ENCODE assay signal across 3 cellular contexts in the genomic region with DNA sequence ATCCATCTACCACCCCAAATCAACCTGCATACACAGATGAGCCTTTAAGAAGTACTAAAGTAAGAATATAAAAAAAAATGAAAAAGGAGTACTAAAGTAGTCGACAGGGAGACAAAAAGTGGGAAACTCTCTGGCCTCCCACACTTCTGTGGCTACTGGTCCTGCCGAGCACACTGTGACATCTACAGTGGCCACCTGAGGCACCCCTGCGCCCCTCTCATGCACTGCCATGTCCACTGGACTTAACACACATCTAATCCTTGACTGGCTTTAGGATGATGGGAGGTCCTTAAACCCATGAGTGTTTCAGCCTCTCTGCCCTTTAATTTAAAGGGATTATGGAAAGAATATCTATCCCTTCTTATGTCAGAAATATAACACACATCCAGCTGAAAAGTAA.
TF ChIP-seq lines count a peak whose summit lies in the region.

No MANE protein-coding gene starts in this region.

TF ChIP-seq in GM23338, 12 proteins besides CTCF, POLR2A, EP300 and RAD21 (continued from another document and continues in another):
- TF ChIP-seq JUNB (IDR thresholded peaks at IDR 0.05; ENCODE audit: unreplicated experiment) (no peak), EZH2phosphoT487 (IDR thresholded peaks at IDR 0.05; ENCODE audit: unreplicated experiment) (no peak), EZH2 (IDR thresholded peaks at IDR 0.05; ENCODE audit: low read depth, unreplicated experiment) (no peak), POLR2AphosphoS5 (IDR thresholded peaks at IDR 0.05; ENCODE audit: low read depth) (no peak), ZNF114 (CRISPR knock-in tag; IDR thresholded peaks at IDR 0.05) (no peak), ZNF331 (CRISPR knock-in tag; IDR thresholded peaks at IDR 0.05; ENCODE audit: low read depth) (no peak), REST (IDR thresholded peaks at IDR 0.05; ENCODE audit: unreplicated experiment) (no peak)

TF ChIP-seq in K562, 482 proteins besides CTCF, POLR2A, EP300 and RAD21 (continued from another document):
- TF ChIP-seq PATZ1 (CRISPR knock-in tag; IDR thresholded peaks at IDR 0.05; ENCODE audit: borderline replicate concordance) (no peak), ZBTB1 (CRISPR knock-in tag; IDR thresholded peaks at IDR 0.05; ENCODE audit: borderline replicate concordance, low read depth) (no peak), POU5F1 (IDR thresholded peaks at IDR 0.05; ENCODE audit: borderline replicate concordance, low read depth, low read length, partially characterized antibody) (no peak), MTA2 (IDR thresholded peaks at IDR 0.05; ENCODE audit: low read depth) (no peak), ZNF212 (CRISPR knock-in tag; IDR thresholded peaks at IDR 0.05) (no peak), PTTG1 (tag; IDR thresholded peaks at IDR 0.05; ENCODE audit: low read depth) (no peak), GABPA (tag; conservative IDR thresholded peaks at IDR 0.05; ENCODE audit: low read depth) (no peak), SRSF1 (IDR thresholded peaks at IDR 0.05; ENCODE audit: low read depth, low read length) (no peak)

TF ChIP-seq in HepG2, 621 proteins besides CTCF, POLR2A, EP300 and RAD21:
- no peak for TF ChIP-seq ZBTB46 (CRISPR knock-in tag; IDR thresholded peaks at IDR 0.05; ENCODE audit: borderline replicate concordance)
- TF ChIP-seq, protein P1, sequence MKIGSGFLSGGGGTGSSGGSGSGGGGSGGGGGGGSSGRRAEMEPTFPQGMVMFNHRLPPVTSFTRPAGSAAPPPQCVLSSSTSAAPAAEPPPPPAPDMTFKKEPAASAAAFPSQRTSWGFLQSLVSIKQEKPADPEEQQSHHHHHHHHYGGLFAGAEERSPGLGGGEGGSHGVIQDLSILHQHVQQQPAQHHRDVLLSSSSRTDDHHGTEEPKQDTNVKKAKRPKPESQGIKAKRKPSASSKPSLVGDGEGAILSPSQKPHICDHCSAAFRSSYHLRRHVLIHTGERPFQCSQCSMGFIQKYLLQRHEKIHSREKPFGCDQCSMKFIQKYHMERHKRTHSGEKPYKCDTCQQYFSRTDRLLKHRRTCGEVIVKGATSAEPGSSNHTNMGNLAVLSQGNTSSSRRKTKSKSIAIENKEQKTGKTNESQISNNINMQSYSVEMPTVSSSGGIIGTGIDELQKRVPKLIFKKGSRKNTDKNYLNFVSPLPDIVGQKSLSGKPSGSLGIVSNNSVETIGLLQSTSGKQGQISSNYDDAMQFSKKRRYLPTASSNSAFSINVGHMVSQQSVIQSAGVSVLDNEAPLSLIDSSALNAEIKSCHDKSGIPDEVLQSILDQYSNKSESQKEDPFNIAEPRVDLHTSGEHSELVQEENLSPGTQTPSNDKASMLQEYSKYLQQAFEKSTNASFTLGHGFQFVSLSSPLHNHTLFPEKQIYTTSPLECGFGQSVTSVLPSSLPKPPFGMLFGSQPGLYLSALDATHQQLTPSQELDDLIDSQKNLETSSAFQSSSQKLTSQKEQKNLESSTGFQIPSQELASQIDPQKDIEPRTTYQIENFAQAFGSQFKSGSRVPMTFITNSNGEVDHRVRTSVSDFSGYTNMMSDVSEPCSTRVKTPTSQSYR (CRISPR knock-in tag; IDR thresholded peaks at IDR 0.05; ENCODE audit: borderline replicate concordance): no peak
- TF ChIP-seq, protein P2, sequence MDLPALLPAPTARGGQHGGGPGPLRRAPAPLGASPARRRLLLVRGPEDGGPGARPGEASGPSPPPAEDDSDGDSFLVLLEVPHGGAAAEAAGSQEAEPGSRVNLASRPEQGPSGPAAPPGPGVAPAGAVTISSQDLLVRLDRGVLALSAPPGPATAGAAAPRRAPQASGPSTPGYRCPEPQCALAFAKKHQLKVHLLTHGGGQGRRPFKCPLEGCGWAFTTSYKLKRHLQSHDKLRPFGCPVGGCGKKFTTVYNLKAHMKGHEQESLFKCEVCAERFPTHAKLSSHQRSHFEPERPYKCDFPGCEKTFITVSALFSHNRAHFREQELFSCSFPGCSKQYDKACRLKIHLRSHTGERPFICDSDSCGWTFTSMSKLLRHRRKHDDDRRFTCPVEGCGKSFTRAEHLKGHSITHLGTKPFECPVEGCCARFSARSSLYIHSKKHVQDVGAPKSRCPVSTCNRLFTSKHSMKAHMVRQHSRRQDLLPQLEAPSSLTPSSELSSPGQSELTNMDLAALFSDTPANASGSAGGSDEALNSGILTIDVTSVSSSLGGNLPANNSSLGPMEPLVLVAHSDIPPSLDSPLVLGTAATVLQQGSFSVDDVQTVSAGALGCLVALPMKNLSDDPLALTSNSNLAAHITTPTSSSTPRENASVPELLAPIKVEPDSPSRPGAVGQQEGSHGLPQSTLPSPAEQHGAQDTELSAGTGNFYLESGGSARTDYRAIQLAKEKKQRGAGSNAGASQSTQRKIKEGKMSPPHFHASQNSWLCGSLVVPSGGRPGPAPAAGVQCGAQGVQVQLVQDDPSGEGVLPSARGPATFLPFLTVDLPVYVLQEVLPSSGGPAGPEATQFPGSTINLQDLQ (CRISPR knock-in tag; IDR thresholded peaks at IDR 0.05): no peak
- TF ChIP-seq DZIP1 (CRISPR knock-in tag; IDR thresholded peaks at IDR 0.05): no peak
- TF ChIP-seq ZNF7 (CRISPR knock-in tag; IDR thresholded peaks at IDR 0.05): no peak
- no peak for TF ChIP-seq ZNF512 (CRISPR knock-in tag; IDR thresholded peaks at IDR 0.05)
- no peak for TF ChIP-seq SNAI1 (CRISPR knock-in tag; IDR thresholded peaks at IDR 0.05; ENCODE audit: borderline replicate concordance)
- no peak for TF ChIP-seq RXRA (CRISPR knock-in tag; IDR thresholded peaks at IDR 0.05)
